Comparison of ENCODE assay signal across 9 cellular contexts in genomic region chr7:11831727-11832495, GRCh38. TPM values are rescaled to one million over a fixed set of nuclear protein-coding genes. Genes with fewer than 3 reads are reported as not detected.
A peak's percentile ranks its signal among the peaks of the same experiment; 100 is the strongest.
DNase-seq lines count a peak whose midpoint lies in the region; ATAC-seq and TF ChIP-seq lines count a peak whose summit lies in the region.
"Had no signal": no experiment of that assay in that cellular context is flagged by ENCODE, and none has a peak within 500 bp of the region (broad histone marks: within the 10 kb centered on the region; RNA-seq: fewer than 3 reads in every experiment).

Gene THSD7A, minus strand, starts transcription at chr7:11832198. Its CDS starts 252 bp downstream, at chr7:11831946.

- CTCF ChIA-PET in HEK293 (lab: Yijun Ruan, JAX): interaction anchor here (1.3 kb wide), 1 partner anchor 626 kb away, joined by 4 read pairs; no protein-coding TSS in a partner anchor

- TF ChIP-seq CTCF in HEK293 (tag by site-specific recombination; IDR thresholded peaks at IDR 0.05) (0 out of 2 replicates have a peak, but pooled peaks have one; percentile 20), omental fat pad (IDR thresholded peaks at IDR 0.05) (no peak)

- peak within 1 kb of the TSS; percentile 35 for H3K4me3 Mint-ChIP-seq in activated T-helper 17 cell treated with anti-CD3 and anti-CD28 coated beads, Interleukin-2, amount 50 U/mL, for 72 hours

- H3K27ac ChIP-seq in HEK293 (ENCODE audit: extremely low read depth, low read depth, low read length): peak within 1 kb of the TSS; percentile 58; the same call in 1 of the 2 replicates

- no peaks in the 10 kb centered on the region for H3K9me3 Mint-ChIP-seq in activated T-helper 17 cell treated with anti-CD3 and anti-CD28 coated beads, Interleukin-2, amount 50 U/mL, for 72 hours

- no peak within 1 kb of the TSS for H3K27ac Mint-ChIP-seq in activated T-helper 17 cell treated with anti-CD3 and anti-CD28 coated beads, Interleukin-2, amount 50 U/mL, for 72 hours

- DNase-seq in Daoy (ENCODE audit: low read depth) (peak; percentile 68), NCI-H2107 (lab: John Stamatoyannopoulos, UW) (peak; percentile 27), Right ventricle myocardium superior (peak; percentile 63), omental fat pad (ENCODE audit: low spot score) (no peak)
- DNase-seq in central memory CD4-positive, alpha-beta T cell: no peak

- peaks cover 6% of the 10 kb centered on the region for H3K4me1 Mint-ChIP-seq in activated T-helper 17 cell treated with anti-CD3 and anti-CD28 coated beads, Interleukin-2, amount 50 U/mL, for 72 hours

- H3K36me3 Mint-ChIP-seq in activated T-helper 17 cell treated with anti-CD3 and anti-CD28 coated beads, Interleukin-2, amount 50 U/mL, for 72 hours (ENCODE audit: low read depth): no peaks in the 10 kb centered on the region

- no peaks in the 10 kb centered on the region for H3K36me3 ChIP-seq in HEK293 (ENCODE audit: control insufficient read depth in 2 of 2, insufficient read depth in 1 of 2, low read length in 2 of 2)

- no peaks in the 10 kb centered on the region for H3K9me3 ChIP-seq in HEK293 (ENCODE audit: control insufficient read depth, insufficient read depth, low read depth, low read length)

- peak within 1 kb of the TSS; percentile 58 for H3K4me3 ChIP-seq in HEK293 (ENCODE audit: low read depth, low read length)

- peaks cover 2% of the 10 kb centered on the region for H3K4me1 ChIP-seq in HEK293 (ENCODE audit: control insufficient read depth, insufficient read depth, low read length)

- intact Hi-C loops in Right ventricle myocardium superior (cut with DNase I): loop anchor here (5.0 kb wide), 1 partner anchor 655 kb away; no protein-coding TSS in a partner anchor

- peak; percentile 47 for ATAC-seq in activated T-helper 17 cell treated with anti-CD3 and anti-CD28 coated beads, Interleukin-2, amount 50 U/mL, for 72 hours (replicated peaks)
- ATAC-seq in Right ventricle myocardium superior (ENCODE audit: poor library complexity) (peak; percentile 96), omental fat pad (ENCODE audit: low FRiP score) (peak; percentile 81), HG03135 (IDR thresholded peaks at IDR 0.05; ENCODE audit: unreplicated experiment) (no peak)

- peaks cover 46% of the 10 kb centered on the region for H3K27me3 Mint-ChIP-seq in activated T-helper 17 cell treated with anti-CD3 and anti-CD28 coated beads, Interleukin-2, amount 50 U/mL, for 72 hours

- POLR2A ChIA-PET in HEK293 (lab: Yijun Ruan, JAX): no interaction called here

TF ChIP-seq in HEK293, 187 proteins besides CTCF, POLR2A, EP300 and RAD21 (continues in another document):
- TF ChIP-seq PATZ1 (tag by site-specific recombination; IDR thresholded peaks at IDR 0.05): peak; percentile 55
- no peak for TF ChIP-seq IKZF3 (tag by site-specific recombination; IDR thresholded peaks at IDR 0.05)
- 0 out of 2 replicates have a peak, but pooled peaks have one; percentile 19 for TF ChIP-seq GLIS1 (tag by site-specific recombination; IDR thresholded peaks at IDR 0.05)
- TF ChIP-seq ZNF335 (tag by site-specific recombination; conservative IDR thresholded peaks at IDR 0.05): peak; percentile 27; the same call in 1 of the 2 replicates
- no peak for TF ChIP-seq HOXC10 (CRISPR knock-in tag; IDR thresholded peaks at IDR 0.05)
- peak; percentile 63; the same call in 1 of the 2 replicates for TF ChIP-seq EGR2 (tag by site-specific recombination; IDR thresholded peaks at IDR 0.05; ENCODE audit: low read depth)
- peak; percentile 72 for TF ChIP-seq ZNF341 (tag by site-specific recombination; IDR thresholded peaks at IDR 0.05; ENCODE audit: low read depth)
- peak; percentile 33; the same call in 1 of the 2 replicates for TF ChIP-seq YY1 (tag by site-specific recombination; IDR thresholded peaks at IDR 0.05)
- TF ChIP-seq ZSCAN30 (tag by site-specific recombination; IDR thresholded peaks at IDR 0.05): 0 out of 2 replicates have a peak, but pooled peaks have one; percentile 20
- TF ChIP-seq ZBTB20 (tag by site-specific recombination; IDR thresholded peaks at IDR 0.05): peak; percentile 49; the same call in 1 of the 2 replicates
- TF ChIP-seq ZNF423 (tag by site-specific recombination; IDR thresholded peaks at IDR 0.05): no peak
- TF ChIP-seq ZIC2 (tag by site-specific recombination; IDR thresholded peaks at IDR 0.05): peak; percentile 16; the same call in 1 of the 2 replicates
- peak; percentile 83 for TF ChIP-seq ZBTB44 (tag by site-specific recombination; IDR thresholded peaks at IDR 0.05)
- no peak for TF ChIP-seq ZBTB10 (tag by site-specific recombination; IDR thresholded peaks at IDR 0.05)
- no peak for TF ChIP-seq SP2 (tag by site-specific recombination; IDR thresholded peaks at IDR 0.05)
- no peak for TF ChIP-seq ZNF692 (tag by site-specific recombination; IDR thresholded peaks at IDR 0.05)
- peak; percentile 62 for TF ChIP-seq ZBTB26 (tag by site-specific recombination; optimal IDR thresholded peaks at IDR 0.05)
- TF ChIP-seq KLF9 (tag by site-specific recombination; IDR thresholded peaks at IDR 0.05; ENCODE audit: low read depth): 0 out of 2 replicates have a peak, but pooled peaks have one; percentile 16
- peak; percentile 41; the same call in 1 of the 2 replicates for TF ChIP-seq GLIS2 (tag by site-specific recombination; IDR thresholded peaks at IDR 0.05)

RNA-seq across cellular contexts. Expression of gene THSD7A, which starts in this region (rescaled TPM):
- total RNA-seq in Daoy (2014; rRNA removed; shearing (Covaris generic)): 0.11 and 0.48 TPM in 2 replicates
- total RNA-seq in activated T-helper 17 cell treated with anti-CD3 and anti-CD28 coated beads, Interleukin-2, amount 50 U/mL, for 72 hours: under 1 TPM; 0.02 to 0.82 TPM
- total RNA-seq in Right ventricle myocardium superior (0.70 TPM), omental fat pad (10 to 100 TPM in 1 of 4 donors, 1 to 10 TPM in 3; 3.9 to 12.3 (median 5.9) TPM)
- total RNA-seq: activated CD8-positive, alpha-beta memory T cell treated with anti-CD3 and anti-CD28 coated beads for 36 hours had no signal

Comparison
In these comparisons a context has a peak if more than half of its experiments do, and no peak if none do; other contexts are left out.
1. Peak in DNase-seq in Daoy; RNA of the gene not detected or under 1 TPM.
2. Peak in ATAC-seq in activated T-helper 17 cell treated with anti-CD3 and anti-CD28 coated beads, Interleukin-2, amount 50 U/mL, for 72 hours; RNA of the gene not detected or under 1 TPM.
3. Peak in DNase-seq and ATAC-seq in Right ventricle myocardium superior; RNA of the gene not detected or under 1 TPM.